8 cellular contexts compared by ENCODE assay signal in the genomic region with DNA sequence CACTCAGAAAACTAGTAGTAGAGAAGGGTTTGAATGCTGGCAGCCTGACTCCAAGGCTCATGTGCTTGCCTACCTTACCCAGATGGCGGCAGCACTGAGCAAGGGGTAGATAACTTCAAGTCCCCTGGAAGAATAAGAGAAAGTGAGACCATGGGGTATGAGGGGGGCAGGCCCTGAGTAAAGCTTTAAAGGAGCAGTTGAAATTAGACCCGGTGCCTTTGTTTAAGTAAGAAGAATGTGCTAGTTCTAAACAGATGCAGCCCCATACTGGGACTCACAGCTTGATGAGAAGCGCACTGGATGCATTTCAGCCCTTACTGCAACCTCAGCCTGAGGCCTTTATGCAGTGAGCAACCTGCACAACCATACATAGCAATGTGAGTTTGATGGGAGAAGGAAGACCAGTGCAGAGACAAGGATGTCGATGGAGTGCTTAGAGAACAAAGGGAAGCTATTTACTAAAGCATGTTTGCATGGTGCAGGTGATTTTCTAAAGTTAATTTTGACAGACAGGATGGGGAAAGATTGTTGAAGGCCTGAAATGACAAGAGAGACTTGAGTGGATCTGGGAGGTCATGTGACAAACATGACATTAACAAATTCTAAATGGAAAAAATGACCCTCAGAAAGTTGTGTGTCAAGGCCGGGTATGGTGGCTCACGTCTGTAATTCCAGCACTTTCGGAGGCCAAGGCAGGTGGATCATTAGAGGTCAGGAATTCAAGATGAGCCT. TPM values are rescaled to one million over a fixed set of nuclear protein-coding genes. Genes with fewer than 3 reads are reported as not detected.
A peak's percentile ranks its signal among the peaks of the same experiment; 100 is the strongest.
DNase-seq lines count a peak whose midpoint lies in the region; ATAC-seq and TF ChIP-seq lines count a peak whose summit lies in the region.

No MANE protein-coding gene starts in this region.

- H3K79me2 ChIP-seq in H9 (ENCODE audit: insufficient read depth, low read length): no peaks in the 10 kb centered on the region

- no peak overlapping the region for H3K14ac ChIP-seq in H9 (ENCODE audit: insufficient read depth, low read length)

- no peak overlapping the region for H2BK15ac ChIP-seq in H9 (ENCODE audit: low read depth, low read length)

- peak; percentile 37 to 78 (median 47) for DNase-seq in CD4-positive, CD25-positive, alpha-beta regulatory T cell
- DNase-seq in H9: peak; percentile 84
- peak; percentile 44 for DNase-seq in T-helper 9 cell
- peak; percentile 50 for DNase-seq in effector CD8-positive, alpha-beta T cell (lab: John Stamatoyannopoulos, UW)
- no peak for DNase-seq in progenitor cell of endocrine pancreas (ENCODE audit: low spot score, unreplicated experiment)
- DNase-seq in globus pallidus (ENCODE audit: low spot score): no peak

- H3K4me2 ChIP-seq in H9 (ENCODE audit: insufficient read depth, insufficient read length, low read length): no peak overlapping the region

- H4K91ac ChIP-seq in H9 (ENCODE audit: insufficient read length, low read depth, low read length): no peak overlapping the region

- H4K20me1 ChIP-seq in H9 (ENCODE audit: control insufficient read depth, insufficient read depth, insufficient read length): no peaks in the 10 kb centered on the region

- H3K27me3 Mint-ChIP-seq in CD4-positive, CD25-positive, alpha-beta regulatory T cell: no peaks in the 10 kb centered on the region
- no peaks in the 10 kb centered on the region for H3K27me3 Mint-ChIP-seq in H9 (ENCODE audit: low read depth)
- H3K27me3 Mint-ChIP-seq in progenitor cell of endocrine pancreas: peaks cover 33% of the 10 kb centered on the region

- no peak overlapping the region for H2BK12ac ChIP-seq in H9 (ENCODE audit: insufficient read length, low read depth, low read length)

- no peak overlapping the region for H2AFZ ChIP-seq in H9 (ENCODE audit: low read length)

- no CpG with 5 or more reads among the region's 7 CpGs for WGBS in H9 (ENCODE audit: extremely low coverage, insufficient read length, low lambda C conversion rate)

- H3K56ac ChIP-seq in H9 (ENCODE audit: insufficient read length, low read depth, low read length): no peak overlapping the region

- peak overlapping the region; percentile 90 to 94 (median 93) for H3K27ac Mint-ChIP-seq in CD4-positive, CD25-positive, alpha-beta regulatory T cell
- H3K27ac Mint-ChIP-seq in H9: peak overlapping the region in 2 of 3 experiments; percentile 1 to 59; a peak in 3 of 7 replicates
- H3K27ac Mint-ChIP-seq in progenitor cell of endocrine pancreas: no peak overlapping the region

- no peak overlapping the region for H3K18ac ChIP-seq in H9 (ENCODE audit: insufficient read length, low read depth, low read length)

- no peaks in the 10 kb centered on the region for H3K23me2 ChIP-seq in H9 (ENCODE audit: insufficient read length, low read depth, low read length, poor library complexity, severe bottlenecking)

- no peak overlapping the region for H3T11ph ChIP-seq in H9 (ENCODE audit: low read length)

- H4K5ac ChIP-seq in H9 (ENCODE audit: insufficient read length, low read depth, low read length): no peak overlapping the region

- H2BK5ac ChIP-seq in H9 (ENCODE audit: insufficient read length, low read length): no peak overlapping the region

- H3K4ac ChIP-seq in H9 (ENCODE audit: low read depth, low read length): no peak overlapping the region

- H3K9me3 ChIP-seq in CD4-positive, CD25-positive, alpha-beta regulatory T cell (ENCODE audit: control insufficient read depth in 2 of 2, low read length in 2 of 2): no peaks in the 10 kb centered on the region
- no peaks in the 10 kb centered on the region for H3K9me3 ChIP-seq in H9 (ENCODE audit: control insufficient read depth, low read depth, low read length)

- no peak overlapping the region for H2BK20ac ChIP-seq in H9 (ENCODE audit: low read depth, low read length, poor library complexity, severe bottlenecking)

- no peak overlapping the region for H4K8ac ChIP-seq in H9 (replicated peaks; ENCODE audit: insufficient read length, low read depth, low read length)

- ATAC-seq in CD4-positive, CD25-positive, alpha-beta regulatory T cell (ENCODE audit: low read depth in 2 of 2): peak in 1 of 2 donors; percentile 44
- ATAC-seq in GM19452 (IDR thresholded peaks at IDR 0.05; ENCODE audit: unreplicated experiment) (no peak), GM19324 (IDR thresholded peaks at IDR 0.05; ENCODE audit: low FRiP score, unreplicated experiment) (no peak)

- peak overlapping the region; percentile 62 for H3K4me3 ChIP-seq in CD4-positive, CD25-positive, alpha-beta regulatory T cell (ENCODE audit: low read depth, low read length)

- no peaks in the 10 kb centered on the region for H3K79me1 ChIP-seq in H9 (ENCODE audit: insufficient read depth, low read depth, low read length, poor library complexity, severe bottlenecking)

- peaks cover 99% of the 10 kb centered on the region for H3K4me1 ChIP-seq in CD4-positive, CD25-positive, alpha-beta regulatory T cell (ENCODE audit: control insufficient read depth, insufficient read depth, low read length, poor library complexity, severe bottlenecking)
- H3K4me1 ChIP-seq in H9 (ENCODE audit: insufficient read depth, low read length): no peaks in the 10 kb centered on the region; the same call in 1 of the 2 replicates

- H3K27me3 ChIP-seq in CD4-positive, CD25-positive, alpha-beta regulatory T cell (ENCODE audit: control insufficient read depth, insufficient read depth, low read length): no peaks in the 10 kb centered on the region
- no peaks in the 10 kb centered on the region for H3K27me3 ChIP-seq in H9 (ENCODE audit: insufficient read depth, low read length)

- TF ChIP-seq CTCF in H9 (conservative IDR thresholded peaks at IDR 0.05) (peak; percentile 98), progenitor cell of endocrine pancreas (IDR thresholded peaks at IDR 0.05; ENCODE audit: unreplicated experiment) (peak; percentile 57)

- H3K36me3 ChIP-seq in CD4-positive, CD25-positive, alpha-beta regulatory T cell (ENCODE audit: control insufficient read depth, insufficient read depth, low read length): no peaks in the 10 kb centered on the region

- H3K36me3 Mint-ChIP-seq in CD4-positive, CD25-positive, alpha-beta regulatory T cell: peaks cover 12% of the 10 kb centered on the region
- no peaks in the 10 kb centered on the region for H3K36me3 Mint-ChIP-seq in H9 (ENCODE audit: insufficient read depth in 1 of 3, low read depth in 3 of 3)
- H3K36me3 Mint-ChIP-seq in progenitor cell of endocrine pancreas (ENCODE audit: insufficient read depth): no peaks in the 10 kb centered on the region

- H3K27ac ChIP-seq in CD4-positive, CD25-positive, alpha-beta regulatory T cell (ENCODE audit: insufficient read depth, low read length, poor library complexity, severe bottlenecking): peak overlapping the region; percentile 60
- H3K27ac ChIP-seq in H9 (ENCODE audit: insufficient read length, low read depth, low read length): no peak overlapping the region

- no peak overlapping the region for H2AK5ac ChIP-seq in H9 (ENCODE audit: insufficient read length, low read length)

- H3K9me3 Mint-ChIP-seq in CD4-positive, CD25-positive, alpha-beta regulatory T cell: no peaks in the 10 kb centered on the region
- H3K9me3 Mint-ChIP-seq in H9 (no peaks in the 10 kb centered on the region), progenitor cell of endocrine pancreas (ENCODE audit: low read depth) (no peaks in the 10 kb centered on the region)

- peaks cover 32 to 56% (median 47%) of the 10 kb centered on the region in 4 donors for H3K4me1 Mint-ChIP-seq in CD4-positive, CD25-positive, alpha-beta regulatory T cell
- H3K4me1 Mint-ChIP-seq in H9 (peaks cover 30 to 37% of the 10 kb centered on the region in 2 experiments), progenitor cell of endocrine pancreas (ENCODE audit: low read depth) (peaks cover 8% of the 10 kb centered on the region)

- H3K23ac ChIP-seq in H9 (ENCODE audit: insufficient read length, low read depth, low read length): no peak overlapping the region

- no peak overlapping the region for H2BK120ac ChIP-seq in H9 (ENCODE audit: low read depth, low read length, poor library complexity, severe bottlenecking)

- H3K4me3 Mint-ChIP-seq in CD4-positive, CD25-positive, alpha-beta regulatory T cell: peak overlapping the region; percentile 42 to 82 (median 74)
- no peak overlapping the region; a peak in 2 of 5 replicates for H3K4me3 Mint-ChIP-seq in H9
- no peak overlapping the region for H3K4me3 Mint-ChIP-seq in progenitor cell of endocrine pancreas (ENCODE audit: low read depth)

- no peak overlapping the region for H3K9ac ChIP-seq in H9 (ENCODE audit: extremely low read depth, insufficient read length, low read length)

RNA-seq across cellular contexts. Expression of a gene that starts 27.1 kb away (rescaled TPM):
- 13.0 TPM for total RNA-seq in CD4-positive, CD25-positive, alpha-beta regulatory T cell
- polyA plus RNA-seq in CD4-positive, CD25-positive, alpha-beta regulatory T cell: 1 to 10 TPM in 3 of 4 donors, under 1 TPM in 1; 0.91 to 1.8 (median 1.5) TPM
- not detected in 2 replicates for total RNA-seq in H9 (2021)
- not detected in 2 replicates for total RNA-seq in progenitor cell of endocrine pancreas

RNA-seq across cellular contexts. Expression of a gene that starts 32.2 kb away (rescaled TPM):
- total RNA-seq in CD4-positive, CD25-positive, alpha-beta regulatory T cell: 160 TPM
- polyA plus RNA-seq in CD4-positive, CD25-positive, alpha-beta regulatory T cell: 10 to 100 TPM; 48.9 to 79.2 (median 52.2) TPM
- not detected in 2 replicates for total RNA-seq in H9 (2021)
- total RNA-seq in progenitor cell of endocrine pancreas: 0.58 and 0.60 TPM in 2 replicates

RNA-seq across cellular contexts. Expression of a gene that starts 39.5 kb away (rescaled TPM):
- not detected for total RNA-seq in CD4-positive, CD25-positive, alpha-beta regulatory T cell
- polyA plus RNA-seq in CD4-positive, CD25-positive, alpha-beta regulatory T cell: under 1 TPM; 0.13 to 0.32 (median 0.18) TPM
- total RNA-seq in H9 (2021) (not detected in 2 replicates), progenitor cell of endocrine pancreas (not detected in 2 replicates)

Comparison
In these comparisons a context has a peak if more than half of its experiments do, and no peak if none do; other contexts are left out.
1. DNase-seq: peak in CD4-positive, CD25-positive, alpha-beta regulatory T cell (3 of 3), H9 (single experiment), T-helper 9 cell (single experiment) and effector CD8-positive, alpha-beta T cell (single experiment); none in progenitor cell of endocrine pancreas (single experiment) and globus pallidus (single experiment).
2. H3K4me3 Mint-ChIP-seq: peak in CD4-positive, CD25-positive, alpha-beta regulatory T cell (4 of 4); none in H9 (0 of 2) and progenitor cell of endocrine pancreas (single experiment).
3. RNA of a gene that starts 27.1 kb away (total RNA-seq): 13.0 TPM in CD4-positive, CD25-positive, alpha-beta regulatory T cell (single experiment); not detected in H9 and not detected in progenitor cell of endocrine pancreas; every median in the first group is over 10 times any median in the second.
4. RNA of a gene that starts 32.2 kb away (total RNA-seq): 160 TPM in CD4-positive, CD25-positive, alpha-beta regulatory T cell (single experiment); 0.58 to 0.60 TPM in progenitor cell of endocrine pancreas and not detected in H9; every median in the first group is over 100 times any median in the second.